In genomic region chr9:37784640-37785483, GRCh38 we compare ENCODE assay signal across 8 cellular contexts. TPM values are rescaled to one million over a fixed set of nuclear protein-coding genes. Genes with fewer than 3 reads are reported as not detected.
DNase-seq lines count a peak whose midpoint lies in the region; ATAC-seq, FAIRE-seq and TF ChIP-seq lines count a peak whose summit lies in the region.

TSS of gene EXOSC3 (minus strand) at chr9:37785064. CDS start at chr9:37785044, 20 bp downstream.

- TF ChIP-seq CTCF in AG04450 (IDR thresholded peaks at IDR 0.05; ENCODE audit: low read depth, low read length): peak; percentile 14; the same call in 1 of the 2 replicates
- no peak for TF ChIP-seq CTCF in WI38 (IDR thresholded peaks at IDR 0.05; ENCODE audit: low read depth, low read length)
- TF ChIP-seq CTCF in bronchial epithelial cell (IDR thresholded peaks at IDR 0.05; ENCODE audit: insufficient read depth, low read length, severe bottlenecking): peak; percentile 19

- FAIRE-seq in bronchial epithelial cell (lab: Jason Lieb, UNC): no peak

- DNase-seq in AG04450 (ENCODE audit: low read depth, low spot score) (peak; percentile 61), NCI-H2196 (lab: John Stamatoyannopoulos, UW; ENCODE audit: unreplicated experiment) (peak; percentile 92), bronchial epithelial cell (ENCODE audit: low read depth) (peak; percentile 83), inferior parietal cortex (ENCODE audit: extremely low spot score) (peak; percentile 96)
- peak; percentile 80 for DNase-seq in stimulated activated CD4-positive, alpha-beta T cell treated with anti-CD3 and anti-CD28 coated beads, Interleukin-12 subunit alpha, Interleukin-12 subunit beta, amount 100 ng/mL, for 4 hours

- H3K9me3 ChIP-seq in AG04450 (ENCODE audit: control insufficient read depth, insufficient read depth, low read length): 0 out of 2 replicates have a peak, but pooled peaks cover 3% of the 10 kb centered on the region

- H3K27ac ChIP-seq in AG04450 (ENCODE audit: low read depth, low read length): peak within 1 kb of the TSS; percentile 42

- ATAC-seq in GM18868 (IDR thresholded peaks at IDR 0.05; ENCODE audit: unreplicated experiment) (peak; percentile 93), HG03108 (IDR thresholded peaks at IDR 0.05; ENCODE audit: unreplicated experiment) (peak; percentile 93)

- CTCF ChIA-PET in AG04450 (lab: Charles Lee): interaction anchor here (0.7 to 1.3 kb wide), 5 partner anchors 11 to 196 kb away, joined by 3 to 4 read pairs (median 3); no protein-coding TSS in a partner anchor

- peaks cover 7% of the 10 kb centered on the region for H3K36me3 ChIP-seq in bronchial epithelial cell (ENCODE audit: control insufficient read depth, insufficient read depth, low read length)

- H3K27me3 ChIP-seq in AG04450 (ENCODE audit: control insufficient read depth, insufficient read depth, low read length) (no peaks in the 10 kb centered on the region), bronchial epithelial cell (ENCODE audit: control insufficient read depth, insufficient read depth, low read length) (no peaks in the 10 kb centered on the region)

- H3K4me3 ChIP-seq in AG04450 (ENCODE audit: low read depth, low read length) (peak within 1 kb of the TSS; percentile 94), WI38 (ENCODE audit: low read depth, low read length) (peak within 1 kb of the TSS; percentile 84), bronchial epithelial cell (ENCODE audit: low read depth, low read length) (peak within 1 kb of the TSS; percentile 78)

- POLR2A ChIA-PET in AG04450 (lab: Yijun Ruan, JAX): interaction anchor here (0.8 to 1.7 kb wide), 7 partner anchors 10 to 193 kb away, joined by 3 to 26 read pairs (median 5); partner anchors contain the start of genes DCAF10 and TOMM5

RNA-seq across cellular contexts. Expression of gene EXOSC3, which starts in this region (rescaled TPM):
- polyA plus RNA-seq in AG04450 (2011; rRNA removed): 19.9 and 29.1 TPM in 2 replicates
- polyA minus RNA-seq in AG04450 (2011; rRNA and poly(A)+ RNA removed): 9.2 and 30.1 TPM in 2 replicates
- total RNA-seq in bronchial epithelial cell: 25.8 and 37.0 TPM in 2 replicates

Comparison
In these comparisons a context has a peak if more than half of its experiments do, and no peak if none do; other contexts are left out.
1. Peak in every context shown above with its lines: DNase-seq, ATAC-seq, H3K4me3 ChIP-seq and H3K27ac ChIP-seq.